Comparison of ENCODE assay signal across 8 cellular contexts in genomic region chr9:35814106-35814840, GRCh38. TPM values are rescaled to one million over a fixed set of nuclear protein-coding genes. Genes with fewer than 3 reads are reported as not detected.
DNase-seq lines count a peak whose midpoint lies in the region; ATAC-seq and TF ChIP-seq lines count a peak whose summit lies in the region.

No MANE protein-coding gene starts in this region.

- ATAC-seq in GM19351 (IDR thresholded peaks at IDR 0.05; ENCODE audit: unreplicated experiment) (peak; percentile 28), HG03442 (IDR thresholded peaks at IDR 0.05; ENCODE audit: unreplicated experiment) (peak; percentile 18), PC-3 (peak; percentile 27), sciatic nerve (peak; percentile 42)

- CTCF ChIA-PET in PC-3 (lab: Charles Lee) = interaction anchor here (0.6 to 1.2 kb wide), 3 partner anchors 12 to 24 kb away, joined by 3 to 6 read pairs (median 6); no protein-coding TSS in a partner anchor

- H3F3A ChIP-seq in PC-3 (ENCODE audit: low read length, unreplicated experiment) = no peaks in the 10 kb centered on the region

- peak overlapping the region; percentile 86 for H3K4me3 ChIP-seq in PC-3 (ENCODE audit: low read length)
- H3K4me3 ChIP-seq in brain microvascular endothelial cell (ENCODE audit: low read depth, low read length) = peak overlapping the region; percentile 82
- H3K4me3 ChIP-seq in iPS-18a (ENCODE audit: low read length) = peak overlapping the region; percentile 79

- in situ Hi-C loops in brain microvascular endothelial cell (cut with HindIII; ENCODE audit: low pct_ligation_motif_present, low sequenced_read_pairs) = no loop called here

- H3K27me3 ChIP-seq in PC-3 (ENCODE audit: low read length) (no peaks in the 10 kb centered on the region), brain microvascular endothelial cell (replicated peaks) (no peaks in the 10 kb centered on the region), iPS-18a (ENCODE audit: control insufficient read depth, insufficient read depth, low read length) (no peaks in the 10 kb centered on the region)

- peak overlapping the region; percentile 99 for H3K4me2 ChIP-seq in PC-3 (ENCODE audit: low read length)

- H3K4me1 ChIP-seq in PC-3 (ENCODE audit: insufficient read depth, low read length) (peaks cover 14% of the 10 kb centered on the region; the same call in 1 of the 2 replicates), iPS-18a (ENCODE audit: control insufficient read depth, low read depth, low read length) (peaks cover 15% of the 10 kb centered on the region)

- H3K36me3 ChIP-seq in PC-3 (ENCODE audit: low read depth, low read length) = no peaks in the 10 kb centered on the region
- H3K36me3 ChIP-seq in brain microvascular endothelial cell (replicated peaks) = no peaks in the 10 kb centered on the region
- no peaks in the 10 kb centered on the region for H3K36me3 ChIP-seq in iPS-18a (ENCODE audit: control insufficient read depth, low read depth, low read length)

- POLR2A ChIA-PET in PC-3 (lab: Charles Lee; ENCODE audit: unreplicated experiment) = no interaction called here

- H3K9me2 ChIP-seq in PC-3 (replicated peaks; ENCODE audit: low read length) = no peaks in the 10 kb centered on the region

- no TSS peak for BruUV-seq in PC-3 (replicated peaks; lab: Mats Ljungman, UMichigan)

- intact Hi-C loops in PC-3 (cut with micrococcal nuclease) = no loop called here
- intact Hi-C loops in sciatic nerve (cut with DNase I) = no loop called here

- H3K9ac ChIP-seq in PC-3 (ENCODE audit: low read length) (peak overlapping the region; percentile 96), iPS-18a (ENCODE audit: low read length) (peak overlapping the region; percentile 75)

- H3K9me3 ChIP-seq in PC-3 (ENCODE audit: low read length) = no peaks in the 10 kb centered on the region
- H3K9me3 ChIP-seq in iPS-18a (ENCODE audit: control insufficient read depth, low read depth, low read length) = no peaks in the 10 kb centered on the region

- H2AFZ ChIP-seq in PC-3 (ENCODE audit: low read length) = peak overlapping the region; percentile 76

- peak overlapping the region; percentile 81 for H3K27ac ChIP-seq in PC-3 (ENCODE audit: low read length)
- H3K27ac ChIP-seq in brain microvascular endothelial cell = peak overlapping the region; percentile 59
- H3K27ac ChIP-seq in iPS-18a (ENCODE audit: low read length) = peak overlapping the region; percentile 19

- DNase-seq in DMS79 (lab: John Stamatoyannopoulos, UW) = peak; percentile 6
- DNase-seq in PC-3 = peak; percentile 30
- DNase-seq in brain microvascular endothelial cell = no peak
- peak; percentile 81 for DNase-seq in sciatic nerve (ENCODE audit: low spot score)
- DNase-seq in OCI-M2 (lab: John Stamatoyannopoulos, UW; ENCODE audit: unreplicated experiment) = no peak

- H3K79me2 ChIP-seq in PC-3 (ENCODE audit: low read length) = peaks cover 9% of the 10 kb centered on the region

- no peaks in the 10 kb centered on the region for H4K20me1 ChIP-seq in PC-3 (ENCODE audit: low read length)

- TF ChIP-seq CTCF in PC-3 (conservative IDR thresholded peaks at IDR 0.05; ENCODE audit: low read depth, low read length) (peak; percentile 33; the same call in 1 of the 2 replicates), brain microvascular endothelial cell (IDR thresholded peaks at IDR 0.05; ENCODE audit: low read depth, low read length, missing control alignments) (peak; percentile 47)

RNA-seq across cellular contexts. Expression of gene HINT2, which starts 0.6 kb away (rescaled TPM):
- total RNA-seq in PC-3 (2014; rRNA removed) (69.7 and 78.5 TPM in 2 replicates), sciatic nerve (31.2 TPM)

RNA-seq across cellular contexts. Expression of gene SPAG8, which starts 2.2 kb away (rescaled TPM):
- total RNA-seq in PC-3 (2014; rRNA removed) (not detected in 2 replicates), sciatic nerve (6.3 TPM)

RNA-seq across cellular contexts. Expression of gene FAM221B, which starts 14.3 kb away (rescaled TPM):
- total RNA-seq in PC-3 (2014; rRNA removed) = 0.29 TPM in 1 of 2 replicates, not detected in the other
- total RNA-seq in sciatic nerve = not detected

RNA-seq across cellular contexts. Expression of gene TMEM8B, which starts 14.8 kb away (rescaled TPM):
- total RNA-seq in PC-3 (2014; rRNA removed) (1.6 and 2.4 TPM in 2 replicates), sciatic nerve (31.7 TPM)

RNA-seq across cellular contexts. Expression of gene NPR2, which starts 22.9 kb away (rescaled TPM):
- total RNA-seq in PC-3 (2014; rRNA removed) (1.0 and 1.5 TPM in 2 replicates), sciatic nerve (41.8 TPM)

Comparison
In these comparisons a context has a peak if more than half of its experiments do, and no peak if none do; other contexts are left out.
1. DNase-seq: peak in DMS79 (single experiment), PC-3 (single experiment) and sciatic nerve (single experiment); none in brain microvascular endothelial cell (single experiment) and OCI-M2 (single experiment).
2. H3K27ac ChIP-seq: peak in every context shown above with its lines; median percentile 81 in PC-3; 59 in brain microvascular endothelial cell; 19 in iPS-18a.
3. Peak in every context shown above with its lines, with median percentiles within 50 percentile points of each other: ATAC-seq and H3K4me3 ChIP-seq.